8 cellular contexts compared by ENCODE assay signal in genomic region chr11:78028423-78028822, GRCh38. TPM values are rescaled to one million over a fixed set of nuclear protein-coding genes. Genes with fewer than 3 reads are reported as not detected.
"Had no signal": no experiment of that assay in that cellular context is flagged by ENCODE, and none has a peak within 500 bp of the region (broad histone marks: within the 10 kb centered on the region; RNA-seq: fewer than 3 reads in every experiment).

No MANE protein-coding gene starts in this region.

RNA-seq across cellular contexts. Expression of gene THRSP, which starts 35.2 kb away (rescaled TPM):
- total RNA-seq: activated CD4-positive, alpha-beta memory T cell treated with anti-CD3 and anti-CD28 coated beads, Interleukin-2, amount 10 ng/mL, durations not matched to agents 7 days and 5 days; activated CD8-positive, alpha-beta memory T cell treated with anti-CD3 and anti-CD28 coated beads, Interleukin-2, amount 10 ng/mL, durations not matched to agents 7 days and 5 days; frontal cortex; kidney; left lung; naive thymus-derived CD4-positive, alpha-beta T cell; pulmonary artery endothelial cell; smooth muscle cell had no signal
- polyA plus RNA-seq: naive thymus-derived CD4-positive, alpha-beta T cell; smooth muscle cell had no signal
